1 cellular context compared by ENCODE assay signal in the genomic region with DNA sequence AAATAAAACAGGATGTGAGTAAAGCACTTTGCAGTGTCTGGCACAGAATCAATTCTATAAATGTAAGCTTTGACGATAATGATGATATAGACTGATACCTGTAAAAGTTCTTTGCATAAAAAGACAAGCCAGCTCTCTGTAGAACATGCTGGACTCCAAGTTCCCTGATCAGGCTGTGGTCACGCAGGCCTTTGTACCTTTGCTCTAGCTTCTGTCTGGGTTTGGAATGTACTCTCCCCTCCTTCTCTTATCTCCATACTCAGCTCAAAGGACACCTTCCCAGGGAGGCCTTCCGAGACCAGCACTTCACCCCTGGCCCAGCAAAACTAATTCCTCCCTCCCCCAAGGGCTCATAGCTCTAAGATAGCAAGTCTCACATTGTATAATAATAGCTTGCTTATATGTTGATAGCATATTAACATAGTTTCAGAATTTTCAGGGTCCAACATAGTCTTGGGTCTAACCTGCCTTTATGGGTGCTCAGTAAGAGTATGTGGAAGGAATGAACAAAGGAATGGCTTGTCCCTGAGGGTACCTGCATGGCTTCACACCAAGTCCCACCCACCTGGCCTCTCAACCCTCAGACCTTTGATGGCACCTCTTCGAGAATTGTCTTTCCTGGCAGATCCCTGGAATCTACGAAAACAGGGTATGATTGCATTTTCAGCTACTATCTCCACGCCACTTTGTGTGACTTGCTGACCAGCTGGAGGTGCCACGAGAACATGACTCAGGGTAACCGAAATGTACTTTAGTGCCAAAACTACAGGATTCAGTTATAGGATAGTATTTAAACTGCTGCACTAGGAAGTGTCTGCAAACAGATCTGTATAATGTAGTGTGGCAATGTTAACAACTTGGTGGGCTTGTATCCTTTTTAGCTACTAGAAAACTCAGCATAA.
TF ChIP-seq lines count a peak whose summit lies in the region.

No MANE protein-coding gene starts in this region.

TF ChIP-seq in HepG2, 621 proteins besides CTCF, POLR2A, EP300 and RAD21 (continued from another document and continues in another):
- TF ChIP-seq PPARG (CRISPR knock-in tag; conservative IDR thresholded peaks at IDR 0.05) = peak; percentile 97
- no peak for TF ChIP-seq RBM22 (optimal IDR thresholded peaks at IDR 0.05; ENCODE audit: low read length)
- peak; percentile 18; the same call in 1 of the 2 replicates for TF ChIP-seq ZNF605 (CRISPR knock-in tag; IDR thresholded peaks at IDR 0.05)
- 0 out of 2 replicates have a peak, but pooled peaks have one; percentile 5 for TF ChIP-seq HES4 (CRISPR knock-in tag; IDR thresholded peaks at IDR 0.05; ENCODE audit: borderline replicate concordance)
- peak; percentile 91 for TF ChIP-seq ZNF609 (CRISPR knock-in tag; IDR thresholded peaks at IDR 0.05; ENCODE audit: borderline replicate concordance)
- no peak; the same call in 1 of the 2 replicates for TF ChIP-seq ZNF441 (CRISPR knock-in tag; IDR thresholded peaks at IDR 0.05; ENCODE audit: borderline replicate concordance)
- TF ChIP-seq, protein P1, sequence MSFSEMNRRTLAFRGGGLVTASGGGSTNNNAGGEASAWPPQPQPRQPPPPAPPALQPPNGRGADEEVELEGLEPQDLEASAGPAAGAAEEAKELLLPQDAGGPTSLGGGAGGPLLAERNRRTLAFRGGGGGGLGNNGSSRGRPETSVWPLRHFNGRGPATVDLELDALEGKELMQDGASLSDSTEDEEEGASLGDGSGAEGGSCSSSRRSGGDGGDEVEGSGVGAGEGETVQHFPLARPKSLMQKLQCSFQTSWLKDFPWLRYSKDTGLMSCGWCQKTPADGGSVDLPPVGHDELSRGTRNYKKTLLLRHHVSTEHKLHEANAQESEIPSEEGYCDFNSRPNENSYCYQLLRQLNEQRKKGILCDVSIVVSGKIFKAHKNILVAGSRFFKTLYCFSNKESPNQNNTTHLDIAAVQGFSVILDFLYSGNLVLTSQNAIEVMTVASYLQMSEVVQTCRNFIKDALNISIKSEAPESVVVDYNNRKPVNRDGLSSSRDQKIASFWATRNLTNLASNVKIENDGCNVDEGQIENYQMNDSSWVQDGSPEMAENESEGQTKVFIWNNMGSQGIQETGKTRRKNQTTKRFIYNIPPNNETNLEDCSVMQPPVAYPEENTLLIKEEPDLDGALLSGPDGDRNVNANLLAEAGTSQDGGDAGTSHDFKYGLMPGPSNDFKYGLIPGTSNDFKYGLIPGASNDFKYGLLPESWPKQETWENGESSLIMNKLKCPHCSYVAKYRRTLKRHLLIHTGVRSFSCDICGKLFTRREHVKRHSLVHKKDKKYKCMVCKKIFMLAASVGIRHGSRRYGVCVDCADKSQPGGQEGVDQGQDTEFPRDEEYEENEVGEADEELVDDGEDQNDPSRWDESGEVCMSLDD (CRISPR knock-in tag; IDR thresholded peaks at IDR 0.05; ENCODE audit: borderline replicate concordance) = no peak
- no peak for TF ChIP-seq ZBTB49 (CRISPR knock-in tag; IDR thresholded peaks at IDR 0.05; ENCODE audit: borderline replicate concordance)
- TF ChIP-seq SIX1 (CRISPR knock-in tag; IDR thresholded peaks at IDR 0.05; ENCODE audit: borderline replicate concordance) = peak; percentile 16; the same call in 1 of the 2 replicates
- peak; percentile 59 for TF ChIP-seq CEBPG (CRISPR knock-in tag; IDR thresholded peaks at IDR 0.05)
- no peak; the same call in 1 of the 2 replicates for TF ChIP-seq KAT7 (CRISPR knock-in tag; IDR thresholded peaks at IDR 0.05; ENCODE audit: borderline replicate concordance)
- no peak for TF ChIP-seq ZNF883 (CRISPR knock-in tag; IDR thresholded peaks at IDR 0.05; ENCODE audit: not compliant biosample characterization)
- TF ChIP-seq, protein P2, sequence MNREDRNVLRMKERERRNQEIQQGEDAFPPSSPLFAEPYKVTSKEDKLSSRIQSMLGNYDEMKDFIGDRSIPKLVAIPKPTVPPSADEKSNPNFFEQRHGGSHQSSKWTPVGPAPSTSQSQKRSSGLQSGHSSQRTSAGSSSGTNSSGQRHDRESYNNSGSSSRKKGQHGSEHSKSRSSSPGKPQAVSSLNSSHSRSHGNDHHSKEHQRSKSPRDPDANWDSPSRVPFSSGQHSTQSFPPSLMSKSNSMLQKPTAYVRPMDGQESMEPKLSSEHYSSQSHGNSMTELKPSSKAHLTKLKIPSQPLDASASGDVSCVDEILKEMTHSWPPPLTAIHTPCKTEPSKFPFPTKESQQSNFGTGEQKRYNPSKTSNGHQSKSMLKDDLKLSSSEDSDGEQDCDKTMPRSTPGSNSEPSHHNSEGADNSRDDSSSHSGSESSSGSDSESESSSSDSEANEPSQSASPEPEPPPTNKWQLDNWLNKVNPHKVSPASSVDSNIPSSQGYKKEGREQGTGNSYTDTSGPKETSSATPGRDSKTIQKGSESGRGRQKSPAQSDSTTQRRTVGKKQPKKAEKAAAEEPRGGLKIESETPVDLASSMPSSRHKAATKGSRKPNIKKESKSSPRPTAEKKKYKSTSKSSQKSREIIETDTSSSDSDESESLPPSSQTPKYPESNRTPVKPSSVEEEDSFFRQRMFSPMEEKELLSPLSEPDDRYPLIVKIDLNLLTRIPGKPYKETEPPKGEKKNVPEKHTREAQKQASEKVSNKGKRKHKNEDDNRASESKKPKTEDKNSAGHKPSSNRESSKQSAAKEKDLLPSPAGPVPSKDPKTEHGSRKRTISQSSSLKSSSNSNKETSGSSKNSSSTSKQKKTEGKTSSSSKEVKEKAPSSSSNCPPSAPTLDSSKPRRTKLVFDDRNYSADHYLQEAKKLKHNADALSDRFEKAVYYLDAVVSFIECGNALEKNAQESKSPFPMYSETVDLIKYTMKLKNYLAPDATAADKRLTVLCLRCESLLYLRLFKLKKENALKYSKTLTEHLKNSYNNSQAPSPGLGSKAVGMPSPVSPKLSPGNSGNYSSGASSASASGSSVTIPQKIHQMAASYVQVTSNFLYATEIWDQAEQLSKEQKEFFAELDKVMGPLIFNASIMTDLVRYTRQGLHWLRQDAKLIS (CRISPR knock-in tag; IDR thresholded peaks at IDR 0.05) = no peak
- peak; percentile 87; the same call in 1 of the 2 replicates for TF ChIP-seq ERF (CRISPR knock-in tag; IDR thresholded peaks at IDR 0.05)
- no peak for TF ChIP-seq ZNF704 (CRISPR knock-in tag; IDR thresholded peaks at IDR 0.05; ENCODE audit: borderline replicate concordance)
- no peak for TF ChIP-seq ETV6 (CRISPR knock-in tag; conservative IDR thresholded peaks at IDR 0.05)
- TF ChIP-seq, protein P3, sequence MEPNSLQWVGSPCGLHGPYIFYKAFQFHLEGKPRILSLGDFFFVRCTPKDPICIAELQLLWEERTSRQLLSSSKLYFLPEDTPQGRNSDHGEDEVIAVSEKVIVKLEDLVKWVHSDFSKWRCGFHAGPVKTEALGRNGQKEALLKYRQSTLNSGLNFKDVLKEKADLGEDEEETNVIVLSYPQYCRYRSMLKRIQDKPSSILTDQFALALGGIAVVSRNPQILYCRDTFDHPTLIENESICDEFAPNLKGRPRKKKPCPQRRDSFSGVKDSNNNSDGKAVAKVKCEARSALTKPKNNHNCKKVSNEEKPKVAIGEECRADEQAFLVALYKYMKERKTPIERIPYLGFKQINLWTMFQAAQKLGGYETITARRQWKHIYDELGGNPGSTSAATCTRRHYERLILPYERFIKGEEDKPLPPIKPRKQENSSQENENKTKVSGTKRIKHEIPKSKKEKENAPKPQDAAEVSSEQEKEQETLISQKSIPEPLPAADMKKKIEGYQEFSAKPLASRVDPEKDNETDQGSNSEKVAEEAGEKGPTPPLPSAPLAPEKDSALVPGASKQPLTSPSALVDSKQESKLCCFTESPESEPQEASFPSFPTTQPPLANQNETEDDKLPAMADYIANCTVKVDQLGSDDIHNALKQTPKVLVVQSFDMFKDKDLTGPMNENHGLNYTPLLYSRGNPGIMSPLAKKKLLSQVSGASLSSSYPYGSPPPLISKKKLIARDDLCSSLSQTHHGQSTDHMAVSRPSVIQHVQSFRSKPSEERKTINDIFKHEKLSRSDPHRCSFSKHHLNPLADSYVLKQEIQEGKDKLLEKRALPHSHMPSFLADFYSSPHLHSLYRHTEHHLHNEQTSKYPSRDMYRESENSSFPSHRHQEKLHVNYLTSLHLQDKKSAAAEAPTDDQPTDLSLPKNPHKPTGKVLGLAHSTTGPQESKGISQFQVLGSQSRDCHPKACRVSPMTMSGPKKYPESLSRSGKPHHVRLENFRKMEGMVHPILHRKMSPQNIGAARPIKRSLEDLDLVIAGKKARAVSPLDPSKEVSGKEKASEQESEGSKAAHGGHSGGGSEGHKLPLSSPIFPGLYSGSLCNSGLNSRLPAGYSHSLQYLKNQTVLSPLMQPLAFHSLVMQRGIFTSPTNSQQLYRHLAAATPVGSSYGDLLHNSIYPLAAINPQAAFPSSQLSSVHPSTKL (CRISPR knock-in tag; IDR thresholded peaks at IDR 0.05) = peak; percentile 95
- TF ChIP-seq, protein P4, sequence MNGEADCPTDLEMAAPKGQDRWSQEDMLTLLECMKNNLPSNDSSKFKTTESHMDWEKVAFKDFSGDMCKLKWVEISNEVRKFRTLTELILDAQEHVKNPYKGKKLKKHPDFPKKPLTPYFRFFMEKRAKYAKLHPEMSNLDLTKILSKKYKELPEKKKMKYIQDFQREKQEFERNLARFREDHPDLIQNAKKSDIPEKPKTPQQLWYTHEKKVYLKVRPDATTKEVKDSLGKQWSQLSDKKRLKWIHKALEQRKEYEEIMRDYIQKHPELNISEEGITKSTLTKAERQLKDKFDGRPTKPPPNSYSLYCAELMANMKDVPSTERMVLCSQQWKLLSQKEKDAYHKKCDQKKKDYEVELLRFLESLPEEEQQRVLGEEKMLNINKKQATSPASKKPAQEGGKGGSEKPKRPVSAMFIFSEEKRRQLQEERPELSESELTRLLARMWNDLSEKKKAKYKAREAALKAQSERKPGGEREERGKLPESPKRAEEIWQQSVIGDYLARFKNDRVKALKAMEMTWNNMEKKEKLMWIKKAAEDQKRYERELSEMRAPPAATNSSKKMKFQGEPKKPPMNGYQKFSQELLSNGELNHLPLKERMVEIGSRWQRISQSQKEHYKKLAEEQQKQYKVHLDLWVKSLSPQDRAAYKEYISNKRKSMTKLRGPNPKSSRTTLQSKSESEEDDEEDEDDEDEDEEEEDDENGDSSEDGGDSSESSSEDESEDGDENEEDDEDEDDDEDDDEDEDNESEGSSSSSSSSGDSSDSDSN (CRISPR knock-in tag; IDR thresholded peaks at IDR 0.05) = peak; percentile 71
- TF ChIP-seq SP1 (IDR thresholded peaks at IDR 0.05) = no peak
- no peak; the same call in 1 of the 2 replicates for TF ChIP-seq SP1 (CRISPR knock-in tag; IDR thresholded peaks at IDR 0.05)
- TF ChIP-seq ZKSCAN1 (IDR thresholded peaks at IDR 0.05; ENCODE audit: low read length) = no peak
- TF ChIP-seq ZNF740 (CRISPR knock-in tag; IDR thresholded peaks at IDR 0.05) = no peak
- no peak; the same call in 1 of the 2 replicates for TF ChIP-seq ONECUT2 (CRISPR knock-in tag; IDR thresholded peaks at IDR 0.05)
